Comparison of ENCODE assay signal across 1 cellular context in genomic region chr11:31369348-31370329, GRCh38.
TF ChIP-seq lines count a peak whose summit lies in the region.

Gene DCDC1 (minus strand): TSS chr11:31369739. CDS start chr11:31328280, 41,459 bp downstream.
Gene DNAJC24 (plus strand): TSS chr11:31369860. CDS start chr11:31370749, 889 bp downstream.

TF ChIP-seq in HEK293, 187 proteins besides CTCF, POLR2A, EP300 and RAD21 (continued from another document and continues in another):
- TF ChIP-seq PRDM10 (tag by site-specific recombination; IDR thresholded peaks at IDR 0.05): peak; percentile 64
- TF ChIP-seq YY1 (tag by site-specific recombination; IDR thresholded peaks at IDR 0.05): 0 out of 2 replicates have a peak, but pooled peaks have one; percentile 18
- peak; percentile 41; the same call in 1 of the 2 replicates for TF ChIP-seq KLF16 (tag by site-specific recombination; IDR thresholded peaks at IDR 0.05)
- peak; percentile 58 for TF ChIP-seq SP2 (tag by site-specific recombination; IDR thresholded peaks at IDR 0.05)
- TF ChIP-seq ZNF792 (tag by site-specific recombination; IDR thresholded peaks at IDR 0.05): no peak
- peak; percentile 35; the same call in 1 of the 2 replicates for TF ChIP-seq KLF9 (tag by site-specific recombination; IDR thresholded peaks at IDR 0.05; ENCODE audit: low read depth)
- no peak for TF ChIP-seq SETDB1 (IDR thresholded peaks at IDR 0.05; ENCODE audit: insufficient read length, low read length)
- TF ChIP-seq ZNF571 (tag by site-specific recombination; IDR thresholded peaks at IDR 0.05): no peak
- no peak for TF ChIP-seq ZNF837 (tag by site-specific recombination; IDR thresholded peaks at IDR 0.05)
- peak; percentile 58; the same call in 1 of the 2 replicates for TF ChIP-seq ZNF324 (tag by site-specific recombination; IDR thresholded peaks at IDR 0.05)
- TF ChIP-seq, protein P1, sequence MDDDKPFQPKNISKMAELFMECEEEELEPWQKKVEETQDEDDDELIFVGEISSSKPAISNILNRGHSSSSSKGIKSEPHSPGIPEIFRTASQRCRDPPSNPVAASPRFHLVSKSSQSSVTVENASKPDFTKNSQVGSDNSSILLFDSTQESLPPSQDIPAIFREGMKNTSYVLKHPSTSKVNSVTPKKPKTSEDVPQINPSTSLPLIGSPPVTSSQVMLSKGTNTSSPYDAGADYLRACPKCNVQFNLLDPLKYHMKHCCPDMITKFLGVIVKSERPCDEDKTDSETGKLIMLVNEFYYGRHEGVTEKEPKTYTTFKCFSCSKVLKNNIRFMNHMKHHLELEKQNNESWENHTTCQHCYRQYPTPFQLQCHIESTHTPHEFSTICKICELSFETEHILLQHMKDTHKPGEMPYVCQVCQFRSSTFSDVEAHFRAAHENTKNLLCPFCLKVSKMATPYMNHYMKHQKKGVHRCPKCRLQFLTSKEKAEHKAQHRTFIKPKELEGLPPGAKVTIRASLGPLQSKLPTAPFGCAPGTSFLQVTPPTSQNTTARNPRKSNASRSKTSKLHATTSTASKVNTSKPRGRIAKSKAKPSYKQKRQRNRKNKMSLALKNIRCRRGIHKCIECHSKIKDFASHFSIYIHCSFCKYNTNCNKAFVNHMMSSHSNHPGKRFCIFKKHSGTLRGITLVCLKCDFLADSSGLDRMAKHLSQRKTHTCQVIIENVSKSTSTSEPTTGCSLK (tag by site-specific recombination; IDR thresholded peaks at IDR 0.05): no peak
- TF ChIP-seq, protein P2, sequence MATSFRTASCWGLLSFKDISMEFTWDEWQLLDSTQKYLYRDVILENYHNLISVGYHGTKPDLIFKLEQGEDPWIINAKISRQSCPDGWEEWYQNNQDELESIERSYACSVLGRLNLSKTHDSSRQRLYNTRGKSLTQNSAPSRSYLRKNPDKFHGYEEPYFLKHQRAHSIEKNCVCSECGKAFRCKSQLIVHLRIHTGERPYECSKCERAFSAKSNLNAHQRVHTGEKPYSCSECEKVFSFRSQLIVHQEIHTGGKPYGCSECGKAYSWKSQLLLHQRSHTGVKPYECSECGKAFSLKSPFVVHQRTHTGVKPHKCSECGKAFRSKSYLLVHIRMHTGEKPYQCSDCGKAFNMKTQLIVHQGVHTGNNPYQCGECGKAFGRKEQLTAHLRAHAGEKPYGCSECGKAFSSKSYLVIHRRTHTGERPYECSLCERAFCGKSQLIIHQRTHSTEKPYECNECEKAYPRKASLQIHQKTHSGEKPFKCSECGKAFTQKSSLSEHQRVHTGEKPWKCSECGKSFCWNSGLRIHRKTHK (tag by site-specific recombination; IDR thresholded peaks at IDR 0.05): no peak
- TF ChIP-seq ZNF692 (tag by site-specific recombination; IDR thresholded peaks at IDR 0.05): peak; percentile 56; the same call in 1 of the 2 replicates
- no peak for TF ChIP-seq ZNF416 (tag by site-specific recombination; IDR thresholded peaks at IDR 0.05)
- TF ChIP-seq IKZF3 (tag by site-specific recombination; IDR thresholded peaks at IDR 0.05): no peak
- no peak for TF ChIP-seq ZNF521 (tag by site-specific recombination; IDR thresholded peaks at IDR 0.05)
- no peak for TF ChIP-seq ZNF785 (tag by site-specific recombination; IDR thresholded peaks at IDR 0.05)
- no peak; the same call in 1 of the 2 replicates for TF ChIP-seq ZNF76 (tag by site-specific recombination; IDR thresholded peaks at IDR 0.05; ENCODE audit: borderline replicate concordance, low read depth)
- TF ChIP-seq ZNF18 (tag by site-specific recombination; IDR thresholded peaks at IDR 0.05): no peak
- TF ChIP-seq ZNF175 (tag by site-specific recombination; IDR thresholded peaks at IDR 0.05): no peak
- TF ChIP-seq ZFP41 (tag by site-specific recombination; IDR thresholded peaks at IDR 0.05; ENCODE audit: borderline replicate concordance): no peak
- TF ChIP-seq ZNF580 (tag by site-specific recombination; IDR thresholded peaks at IDR 0.05): peak; percentile 83
- TF ChIP-seq, protein P3, sequence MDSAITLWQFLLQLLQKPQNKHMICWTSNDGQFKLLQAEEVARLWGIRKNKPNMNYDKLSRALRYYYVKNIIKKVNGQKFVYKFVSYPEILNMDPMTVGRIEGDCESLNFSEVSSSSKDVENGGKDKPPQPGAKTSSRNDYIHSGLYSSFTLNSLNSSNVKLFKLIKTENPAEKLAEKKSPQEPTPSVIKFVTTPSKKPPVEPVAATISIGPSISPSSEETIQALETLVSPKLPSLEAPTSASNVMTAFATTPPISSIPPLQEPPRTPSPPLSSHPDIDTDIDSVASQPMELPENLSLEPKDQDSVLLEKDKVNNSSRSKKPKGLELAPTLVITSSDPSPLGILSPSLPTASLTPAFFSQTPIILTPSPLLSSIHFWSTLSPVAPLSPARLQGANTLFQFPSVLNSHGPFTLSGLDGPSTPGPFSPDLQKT (IDR thresholded peaks at IDR 0.05; ENCODE audit: borderline replicate concordance, low read depth, low read length): no peak
- no peak for TF ChIP-seq ZBTB48 (tag by site-specific recombination; IDR thresholded peaks at IDR 0.05)
- no peak for TF ChIP-seq ZNF184 (tag by site-specific recombination; IDR thresholded peaks at IDR 0.05)
- TF ChIP-seq YY2 (tag by site-specific recombination; IDR thresholded peaks at IDR 0.05): no peak
- no peak for TF ChIP-seq ZNF514 (tag by site-specific recombination; IDR thresholded peaks at IDR 0.05)
- TF ChIP-seq ZSCAN5A (tag by site-specific recombination; IDR thresholded peaks at IDR 0.05): peak; percentile 88
- no peak for TF ChIP-seq ZNF830 (tag by site-specific recombination; IDR thresholded peaks at IDR 0.05; ENCODE audit: low read depth)
- TF ChIP-seq, protein P4, sequence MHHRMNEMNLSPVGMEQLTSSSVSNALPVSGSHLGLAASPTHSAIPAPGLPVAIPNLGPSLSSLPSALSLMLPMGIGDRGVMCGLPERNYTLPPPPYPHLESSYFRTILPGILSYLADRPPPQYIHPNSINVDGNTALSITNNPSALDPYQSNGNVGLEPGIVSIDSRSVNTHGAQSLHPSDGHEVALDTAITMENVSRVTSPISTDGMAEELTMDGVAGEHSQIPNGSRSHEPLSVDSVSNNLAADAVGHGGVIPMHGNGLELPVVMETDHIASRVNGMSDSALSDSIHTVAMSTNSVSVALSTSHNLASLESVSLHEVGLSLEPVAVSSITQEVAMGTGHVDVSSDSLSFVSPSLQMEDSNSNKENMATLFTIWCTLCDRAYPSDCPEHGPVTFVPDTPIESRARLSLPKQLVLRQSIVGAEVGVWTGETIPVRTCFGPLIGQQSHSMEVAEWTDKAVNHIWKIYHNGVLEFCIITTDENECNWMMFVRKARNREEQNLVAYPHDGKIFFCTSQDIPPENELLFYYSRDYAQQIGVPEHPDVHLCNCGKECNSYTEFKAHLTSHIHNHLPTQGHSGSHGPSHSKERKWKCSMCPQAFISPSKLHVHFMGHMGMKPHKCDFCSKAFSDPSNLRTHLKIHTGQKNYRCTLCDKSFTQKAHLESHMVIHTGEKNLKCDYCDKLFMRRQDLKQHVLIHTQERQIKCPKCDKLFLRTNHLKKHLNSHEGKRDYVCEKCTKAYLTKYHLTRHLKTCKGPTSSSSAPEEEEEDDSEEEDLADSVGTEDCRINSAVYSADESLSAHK (tag by site-specific recombination; IDR thresholded peaks at IDR 0.05): no peak
- no peak for TF ChIP-seq REPIN1 (tag by site-specific recombination; IDR thresholded peaks at IDR 0.05; ENCODE audit: low read depth)
- TF ChIP-seq ZNF19 (tag by site-specific recombination; IDR thresholded peaks at IDR 0.05; ENCODE audit: low read depth): no peak
- no peak for TF ChIP-seq ZNF473 (tag by site-specific recombination; IDR thresholded peaks at IDR 0.05)
- no peak for TF ChIP-seq GLIS1 (tag by site-specific recombination; IDR thresholded peaks at IDR 0.05)
- TF ChIP-seq ZNF114 (tag by site-specific recombination; IDR thresholded peaks at IDR 0.05): no peak
- no peak for TF ChIP-seq ZNF121 (tag by site-specific recombination; IDR thresholded peaks at IDR 0.05)
- TF ChIP-seq ZNF585B (tag by site-specific recombination; IDR thresholded peaks at IDR 0.05): no peak
- TF ChIP-seq ZBTB7A (tag by site-specific recombination; IDR thresholded peaks at IDR 0.05; ENCODE audit: low read depth): no peak
- TF ChIP-seq, protein P5, sequence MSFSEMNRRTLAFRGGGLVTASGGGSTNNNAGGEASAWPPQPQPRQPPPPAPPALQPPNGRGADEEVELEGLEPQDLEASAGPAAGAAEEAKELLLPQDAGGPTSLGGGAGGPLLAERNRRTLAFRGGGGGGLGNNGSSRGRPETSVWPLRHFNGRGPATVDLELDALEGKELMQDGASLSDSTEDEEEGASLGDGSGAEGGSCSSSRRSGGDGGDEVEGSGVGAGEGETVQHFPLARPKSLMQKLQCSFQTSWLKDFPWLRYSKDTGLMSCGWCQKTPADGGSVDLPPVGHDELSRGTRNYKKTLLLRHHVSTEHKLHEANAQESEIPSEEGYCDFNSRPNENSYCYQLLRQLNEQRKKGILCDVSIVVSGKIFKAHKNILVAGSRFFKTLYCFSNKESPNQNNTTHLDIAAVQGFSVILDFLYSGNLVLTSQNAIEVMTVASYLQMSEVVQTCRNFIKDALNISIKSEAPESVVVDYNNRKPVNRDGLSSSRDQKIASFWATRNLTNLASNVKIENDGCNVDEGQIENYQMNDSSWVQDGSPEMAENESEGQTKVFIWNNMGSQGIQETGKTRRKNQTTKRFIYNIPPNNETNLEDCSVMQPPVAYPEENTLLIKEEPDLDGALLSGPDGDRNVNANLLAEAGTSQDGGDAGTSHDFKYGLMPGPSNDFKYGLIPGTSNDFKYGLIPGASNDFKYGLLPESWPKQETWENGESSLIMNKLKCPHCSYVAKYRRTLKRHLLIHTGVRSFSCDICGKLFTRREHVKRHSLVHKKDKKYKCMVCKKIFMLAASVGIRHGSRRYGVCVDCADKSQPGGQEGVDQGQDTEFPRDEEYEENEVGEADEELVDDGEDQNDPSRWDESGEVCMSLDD (tag by site-specific recombination; IDR thresholded peaks at IDR 0.05): no peak
- TF ChIP-seq, protein P6, sequence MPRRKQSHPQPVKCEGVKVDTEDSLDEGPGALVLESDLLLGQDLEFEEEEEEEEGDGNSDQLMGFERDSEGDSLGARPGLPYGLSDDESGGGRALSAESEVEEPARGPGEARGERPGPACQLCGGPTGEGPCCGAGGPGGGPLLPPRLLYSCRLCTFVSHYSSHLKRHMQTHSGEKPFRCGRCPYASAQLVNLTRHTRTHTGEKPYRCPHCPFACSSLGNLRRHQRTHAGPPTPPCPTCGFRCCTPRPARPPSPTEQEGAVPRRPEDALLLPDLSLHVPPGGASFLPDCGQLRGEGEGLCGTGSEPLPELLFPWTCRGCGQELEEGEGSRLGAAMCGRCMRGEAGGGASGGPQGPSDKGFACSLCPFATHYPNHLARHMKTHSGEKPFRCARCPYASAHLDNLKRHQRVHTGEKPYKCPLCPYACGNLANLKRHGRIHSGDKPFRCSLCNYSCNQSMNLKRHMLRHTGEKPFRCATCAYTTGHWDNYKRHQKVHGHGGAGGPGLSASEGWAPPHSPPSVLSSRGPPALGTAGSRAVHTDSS (tag by site-specific recombination; IDR thresholded peaks at IDR 0.05): no peak
